ENCODE assay signal across 35 cellular contexts in the genomic region with DNA sequence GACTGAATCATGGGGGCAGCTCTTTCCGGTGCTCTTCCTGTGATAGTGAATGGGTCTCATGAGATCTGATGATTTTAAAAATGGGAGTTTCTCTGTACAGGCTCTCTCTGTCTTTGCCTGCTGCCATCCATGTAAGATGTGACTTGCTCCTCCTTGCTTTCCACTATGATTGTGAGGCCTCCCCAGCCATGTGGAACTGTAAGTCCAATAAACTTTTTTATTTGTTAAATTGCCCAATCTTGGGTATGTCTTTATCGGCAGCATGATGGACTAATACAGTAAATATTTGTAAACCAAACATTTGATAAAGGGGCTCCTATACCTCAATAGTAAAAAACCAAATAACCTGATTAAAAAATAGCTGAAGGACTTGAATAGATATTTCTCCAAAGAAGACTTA.
"Had no signal": no experiment of that assay in that cellular context is flagged by ENCODE, and none has a peak within 500 bp of the region (broad histone marks: within the 10 kb centered on the region; RNA-seq: fewer than 3 reads in every experiment).

No MANE protein-coding gene starts in this region.

- H3K4me1 Mint-ChIP-seq: activated CD4-positive, alpha-beta T cell treated with anti-CD3 and anti-CD28 coated beads, Interleukin-2, amount 10 ng/mL, durations not matched to agents 24 days and 14 days; activated naive CD4-positive, alpha-beta T cell treated with anti-CD3 and anti-CD28 coated beads, Interleukin-2, amount 10 ng/mL, durations not matched to agents 7 days and 5 days had no signal

- H3K4me1 ChIP-seq: body of pancreas, breast epithelium had no signal

- H3K9me3 Mint-ChIP-seq: activated CD4-positive, alpha-beta memory T cell treated with anti-CD3 and anti-CD28 coated beads for 36 hours; activated naive CD4-positive, alpha-beta T cell treated with anti-CD3 and anti-CD28 coated beads, Interleukin-2, amount 50 U/mL, for 24 hours; activated naive CD8-positive, alpha-beta T cell treated with anti-CD3 and anti-CD28 coated beads, Interleukin-2, amount 10 ng/mL, durations not matched to agents 7 days and 5 days had no signal

- H3K4me3 Mint-ChIP-seq: activated B cell treated with CpG ODN at 0.5 μM for 24 hours; activated CD4-positive, alpha-beta memory T cell treated with anti-CD3 and anti-CD28 coated beads for 36 hours; activated CD4-positive, alpha-beta T cell treated with anti-CD3 and anti-CD28 coated beads, Interleukin-2, amount 10 ng/mL, durations not matched to agents 24 days and 14 days; activated CD8-positive, alpha-beta T cell treated with anti-CD3 and anti-CD28 coated beads for 36 hours; activated naive CD4-positive, alpha-beta T cell treated with anti-CD3 and anti-CD28 coated beads, Interleukin-2, amount 10 ng/mL, durations not matched to agents 7 days and 5 days; activated naive CD4-positive, alpha-beta T cell treated with anti-CD3 and anti-CD28 coated beads, Interleukin-2, amount 50 U/mL, for 24 hours; activated naive CD8-positive, alpha-beta T cell; activated naive CD8-positive, alpha-beta T cell treated with anti-CD3 and anti-CD28 coated beads, Interleukin-2, amount 10 ng/mL, durations not matched to agents 7 days and 5 days; activated naive CD8-positive, alpha-beta T cell treated with anti-CD3 and anti-CD28 coated beads, Interleukin-2, amount 50 U/mL, for 24 hours; activated T-cell treated with anti-CD3 and anti-CD28 coated beads, Interleukin-2, amount 50 U/mL, for 4 hours; activated T-cell treated with anti-CD3 and anti-CD28 coated beads, Interleukin-2, amount 50 U/mL, for 72 hours; activated T-helper 1 cell treated with anti-CD3 and anti-CD28 coated beads, Interleukin-12 subunit alpha, Interleukin-12 subunit beta, Interleukin-2, Interleukin-4 antibody, amounts not matched to agents 30 ng/mL and 10 ng/mL and 1 ng/mL, durations not matched to agents 14 hours and 24 hours and 36 hours; T-helper 1 cell treated with Interleukin-12 subunit alpha and Interleukin-12 subunit beta and Interleukin-4 antibody, amounts not matched to agents 30 μg/mL and 1 μg/mL, for 36 hours; T-helper 2 cell treated with Interferon-gamma antibody and Interleukin-4, amounts not matched to agents 5 μg/mL and 100 μg/mL, for 36 hours had no signal

- H3K27me3 ChIP-seq: body of pancreas, brain microvascular endothelial cell, breast epithelium had no signal

- ATAC-seq: activated CD8-positive, alpha-beta T cell treated with anti-CD3 and anti-CD28 coated beads for 36 hours; activated naive CD8-positive, alpha-beta T cell treated with anti-CD3 and anti-CD28 coated beads, Interleukin-2, amount 50 U/mL, for 24 hours; activated T-cell treated with anti-CD3 and anti-CD28 coated beads, Interleukin-2, amount 50 U/mL, for 4 hours; activated T-cell treated with anti-CD3 and anti-CD28 coated beads, Interleukin-2, amount 50 U/mL, for 72 hours; body of pancreas had no signal

- H3K27me3 Mint-ChIP-seq: activated naive CD4-positive, alpha-beta T cell treated with anti-CD3 and anti-CD28 coated beads, Interleukin-2, amount 50 U/mL, for 24 hours had no signal

- H3K4me3 ChIP-seq: body of pancreas, breast epithelium had no signal

- H3K36me3 Mint-ChIP-seq: activated CD4-positive, alpha-beta memory T cell treated with anti-CD3 and anti-CD28 coated beads for 36 hours; activated naive CD4-positive, alpha-beta T cell treated with anti-CD3 and anti-CD28 coated beads, Interleukin-2, amount 50 U/mL, for 24 hours had no signal

- DNase-seq: activated B cell treated with CpG ODN at 0.5 μM for 24 hours; activated CD4-positive, alpha-beta memory T cell treated with anti-CD3 and anti-CD28 coated beads for 36 hours; activated CD4-positive, alpha-beta T cell treated with anti-CD3 and anti-CD28 coated beads for 4 hours; activated CD4-positive, alpha-beta T cell treated with anti-CD3 and anti-CD28 coated beads, Interleukin-2, amount 50 U/mL, for 1 hour; activated CD4-positive, alpha-beta T cell treated with anti-CD3 and anti-CD28 coated beads, Interleukin-2, amount 50 U/mL, for 4 hours; activated CD4-positive, CD25-positive, alpha-beta regulatory T cell treated with anti-CD3 and anti-CD28 coated beads, Interleukin-2, amount 50 U/mL, for 72 hours; activated CD8-positive, alpha-beta memory T cell treated with anti-CD3 and anti-CD28 coated beads, Interleukin-2, amount 50 U/mL, for 4 hours; activated CD8-positive, alpha-beta T cell treated with anti-CD3 and anti-CD28 coated beads for 36 hours; activated effector memory CD4-positive, alpha-beta T cell treated with Interleukin-2 at 50 U/mL for 16 hours; activated gamma-delta T cell; activated naive CD4-positive, alpha-beta T cell treated with anti-CD3 and anti-CD28 coated beads, Interleukin-2, amount 10 ng/mL, durations not matched to agents 7 days and 5 days; activated naive CD4-positive, alpha-beta T cell treated with Interleukin-2 at 50 U/mL for 16 hours; activated naive CD8-positive, alpha-beta T cell treated with anti-CD3 and anti-CD28 coated beads, Interleukin-2, amount 10 ng/mL, durations not matched to agents 7 days and 5 days; activated naive CD8-positive, alpha-beta T cell treated with anti-CD3 and anti-CD28 coated beads, Interleukin-2, amount 50 U/mL, for 24 hours; activated T-cell treated with anti-CD3 and anti-CD28 coated beads for 4 hours; activated T-cell treated with anti-CD3 and anti-CD28 coated beads, Interleukin-2, amount 50 U/mL, for 1 hour; activated T-cell treated with anti-CD3 and anti-CD28 coated beads, Interleukin-2, amount 50 U/mL, for 4 hours; activated T-cell treated with anti-CD3 and anti-CD28 coated beads, Interleukin-2, amount 50 U/mL, for 72 hours; aorta; body of pancreas; brain microvascular endothelial cell; central memory CD4-positive, alpha-beta T cell; SW 1271; T-helper 1 cell; T-helper 2 cell; T-helper 9 cell had no signal

- H3K27ac Mint-ChIP-seq: activated B cell treated with CpG ODN at 0.5 μM for 24 hours; activated CD4-positive, alpha-beta memory T cell treated with anti-CD3 and anti-CD28 coated beads for 36 hours; activated CD4-positive, alpha-beta T cell treated with anti-CD3 and anti-CD28 coated beads, Interleukin-2, amount 10 ng/mL, durations not matched to agents 24 days and 14 days; activated CD8-positive, alpha-beta T cell treated with anti-CD3 and anti-CD28 coated beads for 36 hours; activated naive CD4-positive, alpha-beta T cell treated with anti-CD3 and anti-CD28 coated beads, Interleukin-2, amount 10 ng/mL, durations not matched to agents 7 days and 5 days; activated naive CD4-positive, alpha-beta T cell treated with anti-CD3 and anti-CD28 coated beads, Interleukin-2, amount 50 U/mL, for 24 hours; activated naive CD8-positive, alpha-beta T cell; activated naive CD8-positive, alpha-beta T cell treated with anti-CD3 and anti-CD28 coated beads, Interleukin-2, amount 10 ng/mL, durations not matched to agents 7 days and 5 days; activated naive CD8-positive, alpha-beta T cell treated with anti-CD3 and anti-CD28 coated beads, Interleukin-2, amount 50 U/mL, for 24 hours; activated T-cell treated with anti-CD3 and anti-CD28 coated beads, Interleukin-2, amount 50 U/mL, for 72 hours; activated T-helper 1 cell treated with anti-CD3 and anti-CD28 coated beads, Interleukin-12 subunit alpha, Interleukin-12 subunit beta, Interleukin-2, Interleukin-4 antibody, amounts not matched to agents 30 ng/mL and 10 ng/mL and 1 ng/mL, durations not matched to agents 14 hours and 24 hours and 36 hours; activated T-helper 2 cell treated with anti-CD3 and anti-CD28 coated beads, Interferon-gamma antibody, Interleukin-2, Interleukin-4, amounts not matched to agents 10 μg/mL and 5 μg/mL and 100 μg/mL, durations not matched to agents 14 hours and 24 hours and 36 hours; T-helper 1 cell treated with Interleukin-12 subunit alpha and Interleukin-12 subunit beta and Interleukin-4 antibody, amounts not matched to agents 30 μg/mL and 1 μg/mL, for 36 hours; T-helper 2 cell treated with Interferon-gamma antibody and Interleukin-4, amounts not matched to agents 5 μg/mL and 100 μg/mL, for 36 hours had no signal

- H3K36me3 ChIP-seq: brain microvascular endothelial cell, breast epithelium had no signal

- H3K9me3 ChIP-seq: body of pancreas had no signal

- H3K27ac ChIP-seq: body of pancreas, brain microvascular endothelial cell, breast epithelium, VCaP had no signal
